In the genomic region with DNA sequence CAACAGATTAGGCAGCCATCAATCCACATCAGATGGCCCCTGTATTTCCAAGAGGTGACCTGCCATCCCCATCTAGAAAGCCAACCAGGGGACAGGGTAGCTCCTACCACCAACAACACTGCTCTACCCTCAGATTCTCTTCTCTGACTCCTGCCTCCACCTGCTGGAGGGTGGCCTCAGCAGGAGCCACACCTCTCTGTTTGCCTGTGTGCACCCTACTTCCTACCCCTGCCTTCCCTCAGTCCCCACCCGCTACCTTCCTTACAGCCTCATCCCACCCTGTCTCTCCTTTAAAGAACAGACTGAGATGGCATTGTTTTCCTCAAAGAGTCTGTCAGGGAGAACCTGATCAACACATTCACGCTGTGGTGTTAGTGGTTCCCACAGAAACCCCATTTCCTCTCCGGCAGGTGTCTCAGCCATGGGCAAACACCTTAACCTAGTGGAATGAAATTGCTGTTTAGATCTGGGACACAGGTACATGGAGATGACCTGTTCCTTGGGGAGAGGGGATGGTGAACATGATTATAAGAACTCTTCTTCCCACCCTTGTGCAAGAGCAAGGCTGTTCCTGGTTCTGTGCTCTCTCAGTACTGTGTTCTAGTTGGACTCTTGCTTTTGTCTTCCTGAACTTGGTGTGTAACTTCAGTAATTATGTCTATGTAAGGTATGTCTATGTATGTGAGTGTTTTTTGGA, we compare ENCODE assay signal across 8 cellular contexts. TPM values are rescaled to one million over a fixed set of nuclear protein-coding genes. Genes with fewer than 3 reads are reported as not detected.
DNase-seq lines count a peak whose midpoint lies in the region; ATAC-seq, FAIRE-seq and TF ChIP-seq lines count a peak whose summit lies in the region.

No MANE protein-coding gene starts in this region.

- no peak overlapping the region for H3K9ac ChIP-seq in keratinocyte (ENCODE audit: control insufficient read depth, extremely low read depth, insufficient read depth, low read length)

- no peaks in the 10 kb centered on the region for H3K27me3 ChIP-seq in keratinocyte (ENCODE audit: control insufficient read depth, extremely low read depth, insufficient read depth, low read length)

- H3K9me1 ChIP-seq in keratinocyte (ENCODE audit: control insufficient read depth, extremely low read depth, insufficient read depth, low read length) = no peaks in the 10 kb centered on the region

- in situ Hi-C loops in ACHN (cut with HindIII; ENCODE audit: low pct_ligation_motif_present, low pct_unique_long_range_greater_than_20kb, low sequenced_read_pairs) = no loop called here

- POLR2A ChIA-PET in AG04449 (lab: Yijun Ruan, JAX) = no interaction called here

- H3K36me3 Mint-ChIP-seq in activated T-cell treated with anti-CD3 and anti-CD28 coated beads, Interleukin-2, amount 50 U/mL, for 4 hours (ENCODE audit: insufficient read depth) = peaks cover 2% of the 10 kb centered on the region

- TF ChIP-seq CTCF in AG04449 (IDR thresholded peaks at IDR 0.05; ENCODE audit: insufficient read depth, low read length, missing control alignments) (no peak), GM12875 (IDR thresholded peaks at IDR 0.05; ENCODE audit: borderline replicate concordance, insufficient read depth, low read depth, low read length) (0 out of 2 replicates have a peak, but pooled peaks have one; percentile 13), keratinocyte (optimal IDR thresholded peaks at IDR 0.05 in 1 of 3, IDR thresholded peaks at IDR 0.05 in 1 of 3, conservative IDR thresholded peaks at IDR 0.05 in 1 of 3; ENCODE audit: extremely low read depth in 1 of 3, insufficient read depth in 2 of 3, low read length in 3 of 3) (peak in 2 of 3 experiments; percentile 22 to 36)

- no peak overlapping the region for H3K27ac ChIP-seq in keratinocyte (ENCODE audit: control insufficient read depth, insufficient read depth, low read length)

- peak overlapping the region; percentile 86 for H3K4me3 Mint-ChIP-seq in activated T-cell treated with anti-CD3 and anti-CD28 coated beads, Interleukin-2, amount 50 U/mL, for 4 hours

- no peak for FAIRE-seq in keratinocyte (lab: Jason Lieb, UNC)

- H3K9me3 ChIP-seq in keratinocyte (ENCODE audit: control insufficient read depth, low read depth, low read length) = no peaks in the 10 kb centered on the region

- H4K20me1 ChIP-seq in keratinocyte (ENCODE audit: control insufficient read depth, extremely low read depth, insufficient read depth, low read length) = no peaks in the 10 kb centered on the region

- H3K27me3 Mint-ChIP-seq in activated T-cell treated with anti-CD3 and anti-CD28 coated beads, Interleukin-2, amount 50 U/mL, for 4 hours (ENCODE audit: low read depth) = no peaks in the 10 kb centered on the region

- peaks cover 19% of the 10 kb centered on the region for H3K4me1 ChIP-seq in keratinocyte (ENCODE audit: control insufficient read depth, extremely low read depth, insufficient read depth, low read length)

- CTCF ChIA-PET in AG04449 (lab: Yijun Ruan, JAX) = interaction anchor here (1.1 to 2.9 kb wide), 2 partner anchors 50 to 203 kb away, joined by 3 to 11 read pairs; no protein-coding TSS in a partner anchor

- H3K4me3 ChIP-seq in AG04449 (ENCODE audit: low read depth, low read length) (peak overlapping the region; percentile 86; the same call in 1 of the 2 replicates), GM12875 (ENCODE audit: low read depth, low read length) (peak overlapping the region; percentile 3), keratinocyte (ENCODE audit: control insufficient read depth in 2 of 3, extremely low read depth in 1 of 3, insufficient read depth in 2 of 3, low read depth in 1 of 3, low read length in 3 of 3) (peak overlapping the region in 2 of 3 experiments; percentile 92)

- peaks cover 45% of the 10 kb centered on the region for H3K4me1 Mint-ChIP-seq in activated T-cell treated with anti-CD3 and anti-CD28 coated beads, Interleukin-2, amount 50 U/mL, for 4 hours (ENCODE audit: low read depth)

- ATAC-seq in activated T-cell treated with anti-CD3 and anti-CD28 coated beads, Interleukin-2, amount 50 U/mL, for 4 hours = peak; percentile 20 to 30
- ATAC-seq in HG03139 (IDR thresholded peaks at IDR 0.05; ENCODE audit: unreplicated experiment) = no peak

- peaks cover 1 to 9% of the 10 kb centered on the region in 2 experiments for H3K36me3 ChIP-seq in keratinocyte (ENCODE audit: control insufficient read depth in 2 of 2, extremely low read depth in 1 of 2, insufficient read depth in 2 of 2, low read length in 2 of 2)

- dilution Hi-C loops in keratinocyte (cut with MboI; ENCODE audit: extremely low pct_ligation_motif_present, low sequenced_read_pairs) = no loop called here

- peaks cover 50% of the 10 kb centered on the region for H3K79me2 ChIP-seq in keratinocyte (ENCODE audit: control insufficient read depth, insufficient read depth, low read length)

- H2AFZ ChIP-seq in keratinocyte (ENCODE audit: control insufficient read depth, low read length) = no peak overlapping the region

- H3K4me2 ChIP-seq in keratinocyte (ENCODE audit: control insufficient read depth, extremely low read depth, insufficient read depth, low read depth, low read length) = peak overlapping the region; percentile 91

- DNase-seq in AG04449 (ENCODE audit: low read depth, low spot score) (no peak), keratinocyte (ENCODE audit: low read depth, low spot score) (no peak), ACHN (no peak), C1 segment of cervical spinal cord (lab: John Stamatoyannopoulos, UW) (no peak), HuH-7 (ENCODE audit: low spot score) (no peak)
- DNase-seq in activated T-cell treated with anti-CD3 and anti-CD28 coated beads, Interleukin-2, amount 50 U/mL, for 4 hours = no peak

- no peaks in the 10 kb centered on the region for H3K9me3 Mint-ChIP-seq in activated T-cell treated with anti-CD3 and anti-CD28 coated beads, Interleukin-2, amount 50 U/mL, for 4 hours

RNA-seq across cellular contexts. Expression of a gene that starts 1.8 kb away (rescaled TPM):
- 10 to 100 TPM; 43.4 to 51.2 (median 47.1) TPM for total RNA-seq in activated T-cell treated with anti-CD3 and anti-CD28 coated beads, Interleukin-2, amount 50 U/mL, for 4 hours
- 57.8 to 62.0 TPM (median 58.0 TPM) in 3 replicates for polyA plus RNA-seq in keratinocyte
- polyA plus RNA-seq in keratinocyte (2011; ENCODE audit: low read depth) = 21.1 TPM
- 34.1 and 47.9 TPM in 2 replicates for polyA plus RNA-seq in keratinocyte (2011; cell fraction: cytosol; rRNA removed)
- 110 and 122 TPM in 2 replicates for polyA plus RNA-seq in keratinocyte (2011; cell fraction: nucleus; rRNA removed)
- 45.3 and 56.1 TPM in 2 replicates for polyA plus RNA-seq in keratinocyte (2012; ENCODE audit: low replicate concordance)
- polyA minus RNA-seq in keratinocyte = 55.2 to 77.9 TPM (median 63.6 TPM) in 3 replicates
- polyA minus RNA-seq in keratinocyte (2011; cell fraction: cytosol; rRNA and poly(A)+ RNA removed) = 44.1 TPM
- 48.5 and 57.2 TPM in 2 replicates for polyA minus RNA-seq in keratinocyte (2011; cell fraction: nucleus; rRNA and poly(A)+ RNA removed)

RNA-seq across cellular contexts. Expression of a gene that starts 50.6 kb away (rescaled TPM):
- 10 to 100 TPM; 32.5 to 37.6 (median 34.6) TPM for total RNA-seq in activated T-cell treated with anti-CD3 and anti-CD28 coated beads, Interleukin-2, amount 50 U/mL, for 4 hours
- polyA plus RNA-seq in keratinocyte = 78.3 to 135 TPM (median 100 TPM) in 3 replicates
- polyA plus RNA-seq in keratinocyte (2011; ENCODE audit: low read depth) = 73.7 TPM
- 67.6 and 112 TPM in 2 replicates for polyA plus RNA-seq in keratinocyte (2011; cell fraction: cytosol; rRNA removed)
- polyA plus RNA-seq in keratinocyte (2011; cell fraction: nucleus; rRNA removed) = 224 and 265 TPM in 2 replicates
- polyA plus RNA-seq in keratinocyte (2012; ENCODE audit: low replicate concordance) = 159 and 171 TPM in 2 replicates
- 137 to 269 TPM (median 175 TPM) in 3 replicates for polyA minus RNA-seq in keratinocyte
- 166 TPM for polyA minus RNA-seq in keratinocyte (2011; cell fraction: cytosol; rRNA and poly(A)+ RNA removed)
- 137 and 167 TPM in 2 replicates for polyA minus RNA-seq in keratinocyte (2011; cell fraction: nucleus; rRNA and poly(A)+ RNA removed)

Comparison
In these comparisons a context has a peak if more than half of its experiments do, and no peak if none do; other contexts are left out.
1. H3K4me3 ChIP-seq: peak in every context shown above with its lines; median percentile 92 in keratinocyte; 86 in AG04449; 3 in GM12875.